ENCODE assay signal across 1 cellular context in the genomic region with DNA sequence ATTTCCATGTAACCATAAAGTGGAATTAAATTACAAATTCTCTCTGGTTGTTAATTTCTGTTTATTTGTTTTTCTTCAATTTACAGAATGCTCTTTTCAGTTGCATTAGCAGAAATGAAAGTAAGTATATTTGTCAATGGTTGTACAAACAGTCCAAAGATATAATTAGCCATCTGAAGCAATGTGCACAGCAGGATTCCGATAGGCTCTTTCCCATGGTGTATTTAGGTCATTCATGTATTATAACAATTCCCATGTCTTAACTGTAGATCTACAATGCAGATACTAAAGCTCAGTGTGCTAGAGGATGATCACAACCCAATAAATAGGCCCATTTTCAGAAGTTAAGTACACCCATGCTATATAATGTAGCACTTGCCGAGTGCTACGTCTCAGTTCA.
TF ChIP-seq lines count a peak whose summit lies in the region.

No MANE protein-coding gene starts in this region.

TF ChIP-seq in liver, 16 proteins besides CTCF, POLR2A, EP300 and RAD21 (continued from another document):
- TF ChIP-seq, protein P1, sequence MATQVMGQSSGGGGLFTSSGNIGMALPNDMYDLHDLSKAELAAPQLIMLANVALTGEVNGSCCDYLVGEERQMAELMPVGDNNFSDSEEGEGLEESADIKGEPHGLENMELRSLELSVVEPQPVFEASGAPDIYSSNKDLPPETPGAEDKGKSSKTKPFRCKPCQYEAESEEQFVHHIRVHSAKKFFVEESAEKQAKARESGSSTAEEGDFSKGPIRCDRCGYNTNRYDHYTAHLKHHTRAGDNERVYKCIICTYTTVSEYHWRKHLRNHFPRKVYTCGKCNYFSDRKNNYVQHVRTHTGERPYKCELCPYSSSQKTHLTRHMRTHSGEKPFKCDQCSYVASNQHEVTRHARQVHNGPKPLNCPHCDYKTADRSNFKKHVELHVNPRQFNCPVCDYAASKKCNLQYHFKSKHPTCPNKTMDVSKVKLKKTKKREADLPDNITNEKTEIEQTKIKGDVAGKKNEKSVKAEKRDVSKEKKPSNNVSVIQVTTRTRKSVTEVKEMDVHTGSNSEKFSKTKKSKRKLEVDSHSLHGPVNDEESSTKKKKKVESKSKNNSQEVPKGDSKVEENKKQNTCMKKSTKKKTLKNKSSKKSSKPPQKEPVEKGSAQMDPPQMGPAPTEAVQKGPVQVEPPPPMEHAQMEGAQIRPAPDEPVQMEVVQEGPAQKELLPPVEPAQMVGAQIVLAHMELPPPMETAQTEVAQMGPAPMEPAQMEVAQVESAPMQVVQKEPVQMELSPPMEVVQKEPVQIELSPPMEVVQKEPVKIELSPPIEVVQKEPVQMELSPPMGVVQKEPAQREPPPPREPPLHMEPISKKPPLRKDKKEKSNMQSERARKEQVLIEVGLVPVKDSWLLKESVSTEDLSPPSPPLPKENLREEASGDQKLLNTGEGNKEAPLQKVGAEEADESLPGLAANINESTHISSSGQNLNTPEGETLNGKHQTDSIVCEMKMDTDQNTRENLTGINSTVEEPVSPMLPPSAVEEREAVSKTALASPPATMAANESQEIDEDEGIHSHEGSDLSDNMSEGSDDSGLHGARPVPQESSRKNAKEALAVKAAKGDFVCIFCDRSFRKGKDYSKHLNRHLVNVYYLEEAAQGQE (IDR thresholded peaks at IDR 0.05) = no peak
- no peak for TF ChIP-seq JUND (IDR thresholded peaks at IDR 0.05)
- TF ChIP-seq, protein P2, sequence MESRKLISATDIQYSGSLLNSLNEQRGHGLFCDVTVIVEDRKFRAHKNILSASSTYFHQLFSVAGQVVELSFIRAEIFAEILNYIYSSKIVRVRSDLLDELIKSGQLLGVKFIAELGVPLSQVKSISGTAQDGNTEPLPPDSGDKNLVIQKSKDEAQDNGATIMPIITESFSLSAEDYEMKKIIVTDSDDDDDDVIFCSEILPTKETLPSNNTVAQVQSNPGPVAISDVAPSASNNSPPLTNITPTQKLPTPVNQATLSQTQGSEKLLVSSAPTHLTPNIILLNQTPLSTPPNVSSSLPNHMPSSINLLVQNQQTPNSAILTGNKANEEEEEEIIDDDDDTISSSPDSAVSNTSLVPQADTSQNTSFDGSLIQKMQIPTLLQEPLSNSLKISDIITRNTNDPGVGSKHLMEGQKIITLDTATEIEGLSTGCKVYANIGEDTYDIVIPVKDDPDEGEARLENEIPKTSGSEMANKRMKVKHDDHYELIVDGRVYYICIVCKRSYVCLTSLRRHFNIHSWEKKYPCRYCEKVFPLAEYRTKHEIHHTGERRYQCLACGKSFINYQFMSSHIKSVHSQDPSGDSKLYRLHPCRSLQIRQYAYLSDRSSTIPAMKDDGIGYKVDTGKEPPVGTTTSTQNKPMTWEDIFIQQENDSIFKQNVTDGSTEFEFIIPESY (IDR thresholded peaks at IDR 0.05) = no peak
